Comparison of ENCODE assay signal across 8 cellular contexts in the genomic region with DNA sequence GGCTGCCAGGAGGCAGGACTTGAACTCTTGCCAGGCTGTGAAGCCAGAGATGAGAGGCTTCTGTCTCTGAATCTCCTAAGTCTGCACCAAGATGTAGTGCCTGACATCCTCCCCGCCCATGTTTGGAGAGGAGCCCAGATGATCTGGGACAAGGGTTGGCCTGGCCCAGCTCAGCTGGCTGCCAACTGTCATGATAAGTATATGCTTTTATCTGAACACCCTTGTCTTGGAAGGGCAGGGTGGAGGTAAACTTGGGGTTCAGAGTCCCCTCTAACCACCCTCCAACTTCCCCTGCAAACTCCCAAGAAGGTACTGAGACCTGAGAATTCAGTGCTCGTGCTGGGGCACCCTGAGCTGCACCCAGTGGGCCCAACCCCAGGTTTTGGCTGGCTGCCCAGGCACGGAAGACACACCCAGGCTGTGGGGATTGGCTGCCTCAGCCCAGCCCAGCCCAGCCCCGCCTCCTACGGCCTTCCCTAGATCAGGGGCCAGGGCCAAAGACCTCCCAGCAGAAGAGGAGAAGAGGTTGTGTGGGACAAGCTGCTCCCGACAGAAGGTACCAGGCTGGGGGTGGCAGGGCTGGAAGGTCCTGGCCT. TPM values are rescaled to one million over a fixed set of nuclear protein-coding genes. Genes with fewer than 3 reads are reported as not detected.
DNase-seq lines count a peak whose midpoint lies in the region; ATAC-seq and TF ChIP-seq lines count a peak whose summit lies in the region.

A gene with protein sequence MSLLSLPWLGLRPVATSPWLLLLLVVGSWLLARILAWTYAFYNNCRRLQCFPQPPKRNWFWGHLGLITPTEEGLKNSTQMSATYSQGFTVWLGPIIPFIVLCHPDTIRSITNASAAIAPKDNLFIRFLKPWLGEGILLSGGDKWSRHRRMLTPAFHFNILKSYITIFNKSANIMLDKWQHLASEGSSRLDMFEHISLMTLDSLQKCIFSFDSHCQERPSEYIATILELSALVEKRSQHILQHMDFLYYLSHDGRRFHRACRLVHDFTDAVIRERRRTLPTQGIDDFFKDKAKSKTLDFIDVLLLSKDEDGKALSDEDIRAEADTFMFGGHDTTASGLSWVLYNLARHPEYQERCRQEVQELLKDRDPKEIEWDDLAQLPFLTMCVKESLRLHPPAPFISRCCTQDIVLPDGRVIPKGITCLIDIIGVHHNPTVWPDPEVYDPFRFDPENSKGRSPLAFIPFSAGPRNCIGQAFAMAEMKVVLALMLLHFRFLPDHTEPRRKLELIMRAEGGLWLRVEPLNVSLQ (plus strand): TSS at position 508 of the 596 bp plus-strand sequence. CDS start 443 bp downstream, outside the sequence.

- no peaks in the 10 kb centered on the region for H3K4me1 ChIP-seq in HEK293 (ENCODE audit: control insufficient read depth, insufficient read depth, low read length)
- H3K4me1 ChIP-seq in gastroesophageal sphincter: peaks cover 0 to 21% (median 9%) of the 10 kb centered on the region in 3 donors
- H3K4me1 ChIP-seq in spleen: peaks cover 0 to 9% (median 4%) of the 10 kb centered on the region in 6 donors

- H3K36me3 ChIP-seq in HEK293 (ENCODE audit: control insufficient read depth in 2 of 2, insufficient read depth in 1 of 2, low read length in 2 of 2): no peaks in the 10 kb centered on the region
- no peaks in the 10 kb centered on the region for H3K36me3 ChIP-seq in gastroesophageal sphincter
- peaks cover 0 to 45% (median 0%) of the 10 kb centered on the region in 6 donors for H3K36me3 ChIP-seq in spleen

- TF ChIP-seq CTCF in HEK293 (tag by site-specific recombination; IDR thresholded peaks at IDR 0.05): no peak
- TF ChIP-seq CTCF in gastroesophageal sphincter (IDR thresholded peaks at IDR 0.05): no peak
- TF ChIP-seq CTCF in spleen (IDR thresholded peaks at IDR 0.05 in 8 of 11, conservative IDR thresholded peaks at IDR 0.05 in 3 of 11): no peak

- TF ChIP-seq POLR2A in gastroesophageal sphincter (IDR thresholded peaks at IDR 0.05) (no peak), spleen (IDR thresholded peaks at IDR 0.05) (no peak)

- H3K9me3 ChIP-seq in HEK293 (ENCODE audit: control insufficient read depth, insufficient read depth, low read depth, low read length): no peaks in the 10 kb centered on the region
- no peaks in the 10 kb centered on the region for H3K9me3 ChIP-seq in gastroesophageal sphincter
- H3K9me3 ChIP-seq in spleen: no peaks in the 10 kb centered on the region

- intact Hi-C loops in spleen (cut with DNase I; ENCODE audit: low total_unique reads): no loop called here

- DNase-seq in SK-MEL-5 (ENCODE audit: low read depth, low spot score): peak; percentile 1
- DNase-seq in spleen: peak; percentile 77
- no peak for DNase-seq in D341Med (ENCODE audit: low spot score)
- no peak for DNase-seq in NCI-H146 (lab: John Stamatoyannopoulos, UW)
- DNase-seq in NCI-H187 treated with DMSO at 0.1 percent for 48 hours (lab: John Stamatoyannopoulos, UW): no peak

- no peaks in the 10 kb centered on the region for H3K27me3 ChIP-seq in gastroesophageal sphincter
- H3K27me3 ChIP-seq in spleen (replicated peaks in 1 of 7): peaks cover 0 to 26% (median 0%) of the 10 kb centered on the region in 7 donors

- in situ Hi-C loops in SK-MEL-5 (cut with HindIII; ENCODE audit: low pct_unique_long_range_greater_than_20kb, low sequenced_read_pairs): no loop called here

- CTCF ChIA-PET in HEK293 (lab: Yijun Ruan, JAX): interaction anchor here (0.6 kb wide), 2 partner anchors 254 to 581 kb away, joined by 3 to 4 read pairs; no protein-coding TSS in a partner anchor

- POLR2A ChIA-PET in HEK293 (lab: Yijun Ruan, JAX): no interaction called here

- peak; percentile 91 for ATAC-seq in gastroesophageal sphincter
- ATAC-seq in GM21723 (IDR thresholded peaks at IDR 0.05; ENCODE audit: unreplicated experiment): no peak

- H3K4me3 ChIP-seq in HEK293 (ENCODE audit: low read depth, low read length) (no peak within 1 kb of the TSS), gastroesophageal sphincter (peak within 1 kb of the TSS in 1 of 2 donors; percentile 18), spleen (peak within 1 kb of the TSS in 1 of 8 donors; percentile 33)

- H3K27ac ChIP-seq in HEK293 (ENCODE audit: extremely low read depth, low read depth, low read length): no peak within 1 kb of the TSS
- H3K27ac ChIP-seq in gastroesophageal sphincter: peak within 1 kb of the TSS in 3 of 4 donors; percentile 56 to 68 (median 64)
- H3K27ac ChIP-seq in spleen: peak within 1 kb of the TSS in 6 of 8 donors; percentile 20 to 61 (median 48)

- TF ChIP-seq EP300 in gastroesophageal sphincter (IDR thresholded peaks at IDR 0.05): no peak

- WGBS in gastroesophageal sphincter (ENCODE audit: low coverage in 1 of 2), 2 donors: 0% methylated on average over 1 of the region's 6 CpGs; no CpG with 5 or more reads in 1 of the 2 donors
- WGBS in spleen, 5 donors: 15 to 55% (median 46%) methylated on average over 5 to 6 of the region's 6 CpGs

TF ChIP-seq in HEK293, 187 proteins besides CTCF, POLR2A, EP300 and RAD21 (continues in another document):
- TF ChIP-seq, protein P1, sequence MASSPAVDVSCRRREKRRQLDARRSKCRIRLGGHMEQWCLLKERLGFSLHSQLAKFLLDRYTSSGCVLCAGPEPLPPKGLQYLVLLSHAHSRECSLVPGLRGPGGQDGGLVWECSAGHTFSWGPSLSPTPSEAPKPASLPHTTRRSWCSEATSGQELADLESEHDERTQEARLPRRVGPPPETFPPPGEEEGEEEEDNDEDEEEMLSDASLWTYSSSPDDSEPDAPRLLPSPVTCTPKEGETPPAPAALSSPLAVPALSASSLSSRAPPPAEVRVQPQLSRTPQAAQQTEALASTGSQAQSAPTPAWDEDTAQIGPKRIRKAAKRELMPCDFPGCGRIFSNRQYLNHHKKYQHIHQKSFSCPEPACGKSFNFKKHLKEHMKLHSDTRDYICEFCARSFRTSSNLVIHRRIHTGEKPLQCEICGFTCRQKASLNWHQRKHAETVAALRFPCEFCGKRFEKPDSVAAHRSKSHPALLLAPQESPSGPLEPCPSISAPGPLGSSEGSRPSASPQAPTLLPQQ (tag by site-specific recombination; IDR thresholded peaks at IDR 0.05): peak; percentile 70
- TF ChIP-seq ZNF223 (tag by site-specific recombination; IDR thresholded peaks at IDR 0.05) (no peak), SETDB1 (IDR thresholded peaks at IDR 0.05; ENCODE audit: insufficient read length, low read length) (no peak), ZNF791 (tag by site-specific recombination; IDR thresholded peaks at IDR 0.05) (no peak), ZNF561 (tag by site-specific recombination; IDR thresholded peaks at IDR 0.05; ENCODE audit: borderline replicate concordance) (no peak), ZIC2 (tag by site-specific recombination; IDR thresholded peaks at IDR 0.05) (peak; percentile 25; the same call in 1 of the 2 replicates), ZFP69B (tag by site-specific recombination; IDR thresholded peaks at IDR 0.05) (peak; percentile 61; the same call in 1 of the 2 replicates), SP2 (tag by site-specific recombination; IDR thresholded peaks at IDR 0.05) (0 out of 2 replicates have a peak, but pooled peaks have one; percentile 7), ZNF626 (tag by site-specific recombination; IDR thresholded peaks at IDR 0.05) (no peak)
- TF ChIP-seq, protein P2, sequence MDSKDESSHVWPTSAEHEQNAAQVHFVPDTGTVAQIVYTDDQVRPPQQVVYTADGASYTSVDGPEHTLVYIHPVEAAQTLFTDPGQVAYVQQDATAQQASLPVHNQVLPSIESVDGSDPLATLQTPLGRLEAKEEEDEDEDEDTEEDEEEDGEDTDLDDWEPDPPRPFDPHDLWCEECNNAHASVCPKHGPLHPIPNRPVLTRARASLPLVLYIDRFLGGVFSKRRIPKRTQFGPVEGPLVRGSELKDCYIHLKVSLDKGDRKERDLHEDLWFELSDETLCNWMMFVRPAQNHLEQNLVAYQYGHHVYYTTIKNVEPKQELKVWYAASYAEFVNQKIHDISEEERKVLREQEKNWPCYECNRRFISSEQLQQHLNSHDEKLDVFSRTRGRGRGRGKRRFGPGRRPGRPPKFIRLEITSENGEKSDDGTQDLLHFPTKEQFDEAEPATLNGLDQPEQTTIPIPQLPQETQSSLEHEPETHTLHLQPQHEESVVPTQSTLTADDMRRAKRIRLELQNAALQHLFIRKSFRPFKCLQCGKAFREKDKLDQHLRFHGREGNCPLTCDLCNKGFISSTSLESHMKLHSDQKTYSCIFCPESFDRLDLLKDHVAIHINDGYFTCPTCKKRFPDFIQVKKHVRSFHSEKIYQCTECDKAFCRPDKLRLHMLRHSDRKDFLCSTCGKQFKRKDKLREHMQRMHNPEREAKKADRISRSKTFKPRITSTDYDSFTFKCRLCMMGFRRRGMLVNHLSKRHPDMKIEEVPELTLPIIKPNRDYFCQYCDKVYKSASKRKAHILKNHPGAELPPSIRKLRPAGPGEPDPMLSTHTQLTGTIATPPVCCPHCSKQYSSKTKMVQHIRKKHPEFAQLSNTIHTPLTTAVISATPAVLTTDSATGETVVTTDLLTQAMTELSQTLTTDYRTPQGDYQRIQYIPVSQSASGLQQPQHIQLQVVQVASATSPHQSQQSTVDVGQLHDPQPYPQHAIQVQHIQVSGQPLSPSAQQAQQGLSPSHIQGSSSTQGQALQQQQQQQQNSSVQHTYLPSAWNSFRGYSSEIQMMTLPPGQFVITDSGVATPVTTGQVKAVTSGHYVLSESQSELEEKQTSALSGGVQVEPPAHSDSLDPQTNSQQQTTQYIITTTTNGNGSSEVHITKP (tag by site-specific recombination; IDR thresholded peaks at IDR 0.05): peak; percentile 34; the same call in 1 of the 2 replicates
- TF ChIP-seq, protein P3, sequence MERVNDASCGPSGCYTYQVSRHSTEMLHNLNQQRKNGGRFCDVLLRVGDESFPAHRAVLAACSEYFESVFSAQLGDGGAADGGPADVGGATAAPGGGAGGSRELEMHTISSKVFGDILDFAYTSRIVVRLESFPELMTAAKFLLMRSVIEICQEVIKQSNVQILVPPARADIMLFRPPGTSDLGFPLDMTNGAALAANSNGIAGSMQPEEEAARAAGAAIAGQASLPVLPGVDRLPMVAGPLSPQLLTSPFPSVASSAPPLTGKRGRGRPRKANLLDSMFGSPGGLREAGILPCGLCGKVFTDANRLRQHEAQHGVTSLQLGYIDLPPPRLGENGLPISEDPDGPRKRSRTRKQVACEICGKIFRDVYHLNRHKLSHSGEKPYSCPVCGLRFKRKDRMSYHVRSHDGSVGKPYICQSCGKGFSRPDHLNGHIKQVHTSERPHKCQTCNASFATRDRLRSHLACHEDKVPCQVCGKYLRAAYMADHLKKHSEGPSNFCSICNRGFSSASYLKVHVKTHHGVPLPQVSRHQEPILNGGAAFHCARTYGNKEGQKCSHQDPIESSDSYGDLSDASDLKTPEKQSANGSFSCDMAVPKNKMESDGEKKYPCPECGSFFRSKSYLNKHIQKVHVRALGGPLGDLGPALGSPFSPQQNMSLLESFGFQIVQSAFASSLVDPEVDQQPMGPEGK (tag by site-specific recombination; IDR thresholded peaks at IDR 0.05): no peak

RNA-seq across cellular contexts. Expression of the gene that starts here (rescaled TPM):
- not detected in 2 replicates for total RNA-seq in SK-MEL-5 (2014; rRNA removed; shearing (Covaris generic))
- polyA plus RNA-seq in SK-MEL-5 (2015; cell fraction: cytosol; rRNA removed): not detected in 2 replicates
- 0.26 TPM in 1 of 2 replicates, not detected in the other for polyA plus RNA-seq in SK-MEL-5 (2015; cell fraction: nucleus; rRNA removed)
- total RNA-seq in gastroesophageal sphincter (10 to 100 TPM in 1 of 4 donors, 1 to 10 TPM in 3; 5.1 to 14.1 (median 6.8) TPM), spleen (1 to 10 TPM; 2.8 to 8.2 (median 4.2) TPM)
- polyA plus RNA-seq in spleen: 1 to 10 TPM; 1.9 to 8.3 (median 4.0) TPM

Comparison
In these comparisons a context has a peak if more than half of its experiments do, and no peak if none do; other contexts are left out.
1. Peak in DNase-seq in SK-MEL-5; RNA of the gene not detected or under 1 TPM.